ENCODE assay signal across 1 cellular context in genomic region chr15:48842501-48842900, GRCh38.
TF ChIP-seq lines count a peak whose summit lies in the region.

No MANE protein-coding gene starts in this region.

TF ChIP-seq in GM23338, 12 proteins besides CTCF, POLR2A, EP300 and RAD21 (continued from another document):
- TF ChIP-seq REST (IDR thresholded peaks at IDR 0.05; ENCODE audit: unreplicated experiment): no peak
